In the genomic region with DNA sequence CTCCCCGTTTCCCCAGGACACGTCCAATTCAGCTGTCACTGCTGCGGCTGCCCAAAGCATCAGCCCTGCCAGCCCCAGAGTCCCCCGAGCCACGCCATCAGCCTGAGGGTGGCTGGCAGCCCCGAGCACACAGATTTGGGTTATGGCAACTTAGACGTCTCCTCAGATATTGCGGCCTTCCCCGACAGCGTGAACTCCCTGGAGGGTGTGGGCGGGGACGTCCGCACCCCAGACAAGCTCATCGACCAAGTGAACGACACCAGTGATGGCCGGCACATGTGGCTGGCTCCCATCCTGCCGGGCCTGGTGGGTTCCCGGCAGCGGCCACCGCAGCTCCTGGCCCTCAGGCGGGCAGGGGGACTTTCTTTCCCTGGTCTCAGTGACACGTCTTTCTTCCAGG, we compare ENCODE assay signal across 25 cellular contexts.
"Had no signal": no experiment of that assay in that cellular context is flagged by ENCODE, and none has a peak within 500 bp of the region (broad histone marks: within the 10 kb centered on the region; RNA-seq: fewer than 3 reads in every experiment).

No MANE protein-coding gene starts in this region.

- H3K36me3 Mint-ChIP-seq: stimulated activated effector memory CD8-positive, alpha-beta T cell treated with anti-CD3 and anti-CD28 coated beads, Interleukin-12 subunit alpha, Interleukin-12 subunit beta, amount 100 ng/mL, for 72 hours had no signal

- FAIRE-seq: endometrium, pancreas had no signal

- H3K27ac Mint-ChIP-seq: effector memory CD8-positive, alpha-beta T cell; immature natural killer cell; nephron progenitor cell; stimulated activated effector memory CD8-positive, alpha-beta T cell treated with anti-CD3 and anti-CD28 coated beads, Interleukin-12 subunit alpha, Interleukin-12 subunit beta, amount 100 ng/mL, for 72 hours had no signal

- DNase-seq: cortex of kidney; effector memory CD8-positive, alpha-beta T cell; erythroblast; esophagus squamous epithelium; foreskin melanocyte; hypothalamus; immature natural killer cell; islet precursor cell; mesenchymal stem cell; mucosa of descending colon; naive B cell; nephron progenitor cell; occipital lobe; stimulated activated CD4-positive, alpha-beta T cell treated with anti-CD3 and anti-CD28 coated beads, Interleukin-2, amount 100 ng/mL, for 24 hours; stimulated activated CD4-positive, alpha-beta T cell treated with anti-CD3 and anti-CD28 coated beads, Interleukin-4, amount 100 ng/mL, for 24 hours; stimulated activated naive CD4-positive, alpha-beta T cell treated with Interleukin-2 at 50 U/mL for 16 hours; stomach; thyroid gland; trophoblast cell had no signal

- H3K27me3 Mint-ChIP-seq: effector memory CD8-positive, alpha-beta T cell; naive B cell had no signal

- H3K9me3 Mint-ChIP-seq: effector memory CD8-positive, alpha-beta T cell; immature natural killer cell; mesothelial cell of epicardium; naive B cell; nephron progenitor cell; stimulated activated effector memory CD8-positive, alpha-beta T cell treated with anti-CD3 and anti-CD28 coated beads, Interleukin-12 subunit alpha, Interleukin-12 subunit beta, amount 100 ng/mL, for 72 hours had no signal

- H3K4me3 Mint-ChIP-seq: effector memory CD8-positive, alpha-beta T cell; immature natural killer cell; mesothelial cell of epicardium; naive B cell; nephron progenitor cell; stimulated activated effector memory CD8-positive, alpha-beta T cell treated with anti-CD3 and anti-CD28 coated beads, Interleukin-12 subunit alpha, Interleukin-12 subunit beta, amount 100 ng/mL, for 72 hours had no signal

- H3K4me3 ChIP-seq: esophagus squamous epithelium, mucosa of descending colon, pancreas, smooth muscle cell, stomach, thyroid gland, vagina had no signal

- H3K27me3 ChIP-seq: esophagus squamous epithelium, pancreas, stomach, thyroid gland, vagina had no signal

- H3K4me1 Mint-ChIP-seq: immature natural killer cell; naive B cell; stimulated activated effector memory CD8-positive, alpha-beta T cell treated with anti-CD3 and anti-CD28 coated beads, Interleukin-12 subunit alpha, Interleukin-12 subunit beta, amount 100 ng/mL, for 72 hours had no signal
